Comparison of ENCODE assay signal across 25 cellular contexts in the genomic region with DNA sequence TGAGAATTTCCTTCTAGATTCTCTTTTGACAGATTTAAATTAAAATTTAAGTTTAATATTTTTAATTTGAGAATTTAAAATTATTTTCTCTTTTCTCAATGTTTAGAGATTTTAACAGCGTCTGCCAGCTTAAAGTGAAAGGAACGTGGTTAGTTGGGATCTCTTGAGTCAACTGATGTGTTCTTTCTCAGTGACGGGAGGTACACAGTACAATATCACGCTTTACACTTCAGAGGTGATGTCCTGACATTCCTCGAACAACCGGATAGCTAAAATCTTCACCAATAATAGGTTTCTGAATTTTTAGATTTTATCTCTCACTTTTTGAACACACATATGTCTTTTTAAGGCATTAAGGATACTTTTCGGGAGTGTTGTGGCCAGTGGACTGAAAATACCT.
"Had no signal": no experiment of that assay in that cellular context is flagged by ENCODE, and none has a peak within 500 bp of the region (broad histone marks: within the 10 kb centered on the region; RNA-seq: fewer than 3 reads in every experiment).

No MANE protein-coding gene starts in this region.

- H3K36me3 ChIP-seq: stomach, suprapubic skin, thoracic aorta, thyroid gland, tibial artery, tibial nerve, transverse colon, upper lobe of left lung, upper lobe of right lung, uterus, vagina had no signal

- H3K4me3 ChIP-seq: stomach, suprapubic skin, testis, thoracic aorta, thyroid gland, tibial artery, tibial nerve, transverse colon, upper lobe of left lung, upper lobe of right lung, uterus, vagina had no signal

- H3K27me3 ChIP-seq: stomach, suprapubic skin, testis, thyroid gland, tibial artery, tibial nerve, transverse colon, upper lobe of left lung, upper lobe of right lung, uterus, vagina had no signal

- H3K4me1 ChIP-seq: stomach, suprapubic skin, testis, thyroid gland, tibial artery, tibial nerve, transverse colon, upper lobe of left lung, upper lobe of right lung, uterus, vagina had no signal

- H3K27ac ChIP-seq: stomach, suprapubic skin, testis, thoracic aorta, thyroid gland, tibial artery, tibial nerve, transverse colon, upper lobe of left lung, upper lobe of right lung, uterus, vagina had no signal

- DNase-seq: stimulated activated CD4-positive, alpha-beta T cell treated with anti-CD3 and anti-CD28 coated beads, Interleukin-2, amount 100 ng/mL, for 48 hours; stimulated activated CD4-positive, alpha-beta T cell treated with anti-CD3 and anti-CD28 coated beads, Interleukin-4, amount 100 ng/mL, for 1 hour; stimulated activated CD4-positive, alpha-beta T cell treated with anti-CD3 and anti-CD28 coated beads, Interleukin-4, amount 100 ng/mL, for 24 hours; stimulated activated CD4-positive, alpha-beta T cell treated with anti-CD3 and anti-CD28 coated beads, Interleukin-4, amount 100 ng/mL, for 4 hours; stimulated activated CD8-positive, alpha-beta memory T cell treated with anti-CD3 and anti-CD28 coated beads, Interleukin-4, amount 100 ng/mL, for 48 hours; stimulated activated naive B cell treated with anti-CD40 and anti-IgM and Interleukin-4, amounts not matched to agents 10 μg/mL and 1 μg/mL and 100 μg/mL, for 72 hours; stimulated activated naive CD4-positive, alpha-beta T cell; stimulated activated naive CD4-positive, alpha-beta T cell treated with Interleukin-2 at 50 U/mL for 16 hours; stimulated activated naive CD8-positive, alpha-beta T cell treated with anti-CD3 and anti-CD28 coated beads, Interleukin-15, amount 100 ng/mL, for 72 hours; stimulated activated naive CD8-positive, alpha-beta T cell treated with anti-CD3 and anti-CD28 coated beads, Interleukin-15, Interleukin-2, amounts not matched to agents 100 U/mL and 50 U/mL, for 24 hours; stomach; substantia nigra; testis; thyroid gland; tibial artery; transverse colon; upper lobe of left lung; upper lobe of right lung; uterus had no signal

- H3K9me3 ChIP-seq: stomach, suprapubic skin, testis, thoracic aorta, thyroid gland, tibial artery, tibial nerve, transverse colon, upper lobe of left lung, upper lobe of right lung, uterus, vagina had no signal

- ATAC-seq: stimulated activated effector memory CD8-positive, alpha-beta T cell treated with anti-CD3 and anti-CD28 coated beads, Interleukin-12 subunit alpha, Interleukin-12 subunit beta, amount 100 ng/mL, for 72 hours; stimulated activated memory B cell treated with anti-CD40 and anti-IgM and Interleukin-4, amounts not matched to agents 10 μg/mL and 1 μg/mL and 100 μg/mL, for 72 hours; stimulated activated naive B cell treated with anti-CD40 and anti-IgM and Interleukin-4, amounts not matched to agents 10 μg/mL and 1 μg/mL and 100 μg/mL, for 72 hours; stimulated activated naive CD8-positive, alpha-beta T cell treated with anti-CD3 and anti-CD28 coated beads, Interleukin-15, amount 100 ng/mL, for 72 hours; stimulated activated naive CD8-positive, alpha-beta T cell treated with anti-CD3 and anti-CD28 coated beads, Interleukin-15, Interleukin-2, amounts not matched to agents 100 U/mL and 50 U/mL, for 24 hours; upper lobe of right lung had no signal
